Comparison of ENCODE assay signal across 11 cellular contexts in the genomic region with DNA sequence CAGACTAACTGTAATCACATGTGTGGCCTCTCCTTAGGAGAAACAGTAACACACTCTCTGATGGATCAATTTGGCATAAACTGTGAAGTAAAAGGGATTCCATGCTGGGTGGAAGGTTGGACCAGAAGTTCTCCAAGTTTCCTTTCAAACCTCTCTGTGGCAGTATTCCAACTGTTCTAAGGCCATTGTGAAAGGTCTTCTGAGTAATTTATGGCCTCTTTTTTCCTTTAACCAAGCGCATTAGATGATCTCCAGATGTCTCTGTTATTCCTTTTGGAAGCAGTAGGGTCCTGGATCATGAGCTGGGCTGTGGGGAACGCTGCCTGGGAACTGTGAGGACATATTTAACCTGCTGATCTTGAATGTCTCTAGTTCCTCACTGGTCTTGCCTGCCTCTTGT.
DNase-seq lines count a peak whose midpoint lies in the region; ATAC-seq and TF ChIP-seq lines count a peak whose summit lies in the region.
"Had no signal": no experiment of that assay in that cellular context is flagged by ENCODE, and none has a peak within 500 bp of the region (broad histone marks: within the 10 kb centered on the region; RNA-seq: fewer than 3 reads in every experiment).

No MANE protein-coding gene starts in this region.

- H3K9ac ChIP-seq in endodermal cell (ENCODE audit: extremely low read depth, low read length, poor library complexity, severe bottlenecking) = no peak overlapping the region
- H3K9ac ChIP-seq: BLaER1 had no signal

- intact Hi-C loops in body of pancreas (cut with DNase I) (no loop called here), right cardiac atrium (cut with DNase I) (no loop called here)

- no peak for TF ChIP-seq POLR2A in body of pancreas (IDR thresholded peaks at IDR 0.05)

- H3K9me3 ChIP-seq in body of pancreas = no peaks in the 10 kb centered on the region
- no peaks in the 10 kb centered on the region for H3K9me3 ChIP-seq in right cardiac atrium (ENCODE audit: control insufficient read depth, low read length)
- H3K9me3 ChIP-seq in endodermal cell (ENCODE audit: control insufficient read depth, low read length) = no peaks in the 10 kb centered on the region
- H3K9me3 ChIP-seq: BLaER1 had no signal

- 85 to 86% methylated on average over 2 of the region's 2 CpGs for WGBS in body of pancreas, 2 donors
- WGBS in right cardiac atrium = 66% methylated on average over 2 of the region's 2 CpGs
- 93 to 100% methylated on average over 1 to 2 of the region's 2 CpGs for WGBS in endodermal cell (ENCODE audit: insufficient coverage in 1 of 2, insufficient read length in 1 of 2), 2 experiments

- peaks cover 1% of the 10 kb centered on the region for H3K27me3 Mint-ChIP-seq in endodermal cell (ENCODE audit: insufficient read depth)

- H3K4me1 ChIP-seq in body of pancreas (peaks cover 8% of the 10 kb centered on the region), right cardiac atrium (ENCODE audit: control insufficient read depth, insufficient read depth, low read length) (peaks cover 4% of the 10 kb centered on the region), endodermal cell (ENCODE audit: control insufficient read depth, insufficient read depth, low read length) (no peaks in the 10 kb centered on the region)

- H3K4me3 ChIP-seq in body of pancreas (no peak overlapping the region), right cardiac atrium (ENCODE audit: low read length) (no peak overlapping the region), skeletal muscle cell (ENCODE audit: low read depth, low read length) (no peak overlapping the region), endodermal cell (ENCODE audit: low read length) (no peak overlapping the region)
- H3K4me3 ChIP-seq: BLaER1 had no signal

- TF ChIP-seq CTCF in body of pancreas (IDR thresholded peaks at IDR 0.05) (no peak), endodermal cell (conservative IDR thresholded peaks at IDR 0.05) (no peak)

- H3K27ac ChIP-seq in body of pancreas (no peak overlapping the region), right cardiac atrium (ENCODE audit: low read length) (peak overlapping the region; percentile 17), endodermal cell (ENCODE audit: low read depth, low read length) (no peak overlapping the region)
- H3K27ac ChIP-seq: BLaER1 had no signal

- H3K27ac Mint-ChIP-seq in endodermal cell = no peak overlapping the region
- H3K27ac Mint-ChIP-seq: natural killer cell treated with Interleukin-12 subunit alpha and Interleukin-12 subunit beta and Interleukin-15 and Interleukin-18, amount 100 ng/mL, for 72 hours had no signal

- H3K36me3 ChIP-seq in body of pancreas (replicated peaks in 1 of 2; ENCODE audit: insufficient read depth in 1 of 2, low read depth in 2 of 2) (no peaks in the 10 kb centered on the region), endodermal cell (ENCODE audit: control insufficient read depth, insufficient read depth, low read length) (no peaks in the 10 kb centered on the region)
- H3K36me3 ChIP-seq: BLaER1 had no signal

- DNase-seq in GM03348 (ENCODE audit: low spot score) = peak; percentile 26
- peak in 2 of 4 donors; percentile 27 to 51 for DNase-seq in body of pancreas
- peak in 2 of 3 donors; percentile 24 to 68 for DNase-seq in right cardiac atrium
- peak; percentile 70 for DNase-seq in skeletal muscle cell (ENCODE audit: low read depth)
- DNase-seq in endodermal cell = no peak
- DNase-seq in SKM-1 treated with dmso at 0.1 percent for 144 hours (lab: John Stamatoyannopoulos, UW; ENCODE audit: unreplicated experiment) = no peak
- no peak for DNase-seq in NCI-H524 treated with DMSO at 0.1 percent for 48 hours (lab: John Stamatoyannopoulos, UW)
- DNase-seq: NCI-H1105 treated with DMSO at 0.1 percent for 48 hours had no signal

- H3K4me3 Mint-ChIP-seq in endodermal cell = no peak overlapping the region
- H3K4me3 Mint-ChIP-seq: natural killer cell treated with Interleukin-12 subunit alpha and Interleukin-12 subunit beta and Interleukin-15 and Interleukin-18, amount 100 ng/mL, for 72 hours had no signal

- no peaks in the 10 kb centered on the region for H3K36me3 Mint-ChIP-seq in endodermal cell (ENCODE audit: low read depth)
- H3K36me3 Mint-ChIP-seq: natural killer cell treated with Interleukin-12 subunit alpha and Interleukin-12 subunit beta and Interleukin-15 and Interleukin-18, amount 100 ng/mL, for 72 hours had no signal

- H3K27me3 ChIP-seq in body of pancreas = no peaks in the 10 kb centered on the region
- H3K27me3 ChIP-seq in right cardiac atrium (ENCODE audit: control insufficient read depth, insufficient read depth) = no peaks in the 10 kb centered on the region
- no peaks in the 10 kb centered on the region for H3K27me3 ChIP-seq in endodermal cell (ENCODE audit: control insufficient read depth, insufficient read depth, low read length, poor library complexity, severe bottlenecking)
- H3K27me3 ChIP-seq: BLaER1 had no signal

- H3K9me3 Mint-ChIP-seq in endodermal cell = peaks cover 2% of the 10 kb centered on the region
- H3K9me3 Mint-ChIP-seq: natural killer cell treated with Interleukin-12 subunit alpha and Interleukin-12 subunit beta and Interleukin-15 and Interleukin-18, amount 100 ng/mL, for 72 hours had no signal

- H3K4me1 Mint-ChIP-seq in endodermal cell = peaks cover 7% of the 10 kb centered on the region

- ATAC-seq in body of pancreas = peak; percentile 45
- ATAC-seq in right cardiac atrium = peak; percentile 52 to 61
- no peak for ATAC-seq in HG02623 (IDR thresholded peaks at IDR 0.05; ENCODE audit: unreplicated experiment)
- ATAC-seq: natural killer cell treated with Interleukin-12 subunit alpha and Interleukin-12 subunit beta and Interleukin-15 and Interleukin-18, amount 100 ng/mL, for 72 hours had no signal

Comparison
In these comparisons a context has a peak if more than half of its experiments do, and no peak if none do; other contexts are left out.
1. DNase-seq: peak in GM03348 (single experiment), right cardiac atrium (2 of 3) and skeletal muscle cell (single experiment); none in endodermal cell (single experiment), SKM-1 treated with dmso at 0.1 percent for 144 hours (single experiment) and NCI-H524 treated with DMSO at 0.1 percent for 48 hours (single experiment).